In the genomic region with DNA sequence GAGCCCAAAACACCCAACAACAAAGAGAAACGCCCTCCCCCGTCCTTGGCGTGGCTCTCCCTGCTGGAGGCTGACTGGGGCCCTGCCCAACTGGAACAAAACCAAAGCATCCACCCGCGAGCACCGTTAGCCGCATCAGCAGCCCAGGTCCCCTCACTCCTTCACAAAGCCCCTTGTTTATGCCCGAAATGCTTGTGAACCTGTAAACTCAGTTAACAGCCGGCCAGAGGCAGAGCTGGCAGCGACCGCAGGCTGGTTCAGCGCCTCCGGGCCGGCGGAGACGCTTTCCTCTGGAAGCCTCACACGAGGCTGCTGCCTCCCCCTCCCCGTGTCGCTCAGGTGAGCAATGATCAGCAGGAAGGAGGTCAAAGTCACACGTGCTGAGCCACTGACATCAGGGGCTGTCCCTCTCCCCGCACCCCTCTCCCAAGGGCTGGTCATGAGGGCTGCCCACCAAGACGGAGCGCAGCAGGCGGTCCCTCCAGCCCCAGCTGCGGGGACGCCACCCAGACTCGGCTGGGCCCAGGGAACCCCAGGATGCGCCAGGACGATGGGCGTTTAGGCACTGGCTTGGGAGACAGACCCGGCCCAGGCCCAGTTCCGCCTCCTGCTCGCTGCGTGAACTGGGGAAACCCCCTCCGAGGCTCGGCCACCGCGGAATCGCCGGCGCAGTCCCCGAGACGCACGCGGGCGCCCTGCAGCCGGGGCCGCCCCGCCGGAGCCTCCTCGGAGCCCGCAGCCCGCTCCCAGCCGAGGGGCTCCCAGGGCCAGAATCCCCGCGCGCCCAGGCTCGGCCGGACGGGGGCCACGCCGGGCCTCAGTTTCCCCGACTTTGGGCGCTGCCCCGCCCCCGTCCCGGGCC, we compare ENCODE assay signal across 8 cellular contexts. TPM values are rescaled to one million over a fixed set of nuclear protein-coding genes. Genes with fewer than 3 reads are reported as not detected.
DNase-seq lines count a peak whose midpoint lies in the region; ATAC-seq and TF ChIP-seq lines count a peak whose summit lies in the region.

No MANE protein-coding gene starts in this region.

- no peak overlapping the region for H4K5ac ChIP-seq in H9 (ENCODE audit: insufficient read length, low read depth, low read length)

- peak; percentile 11 for DNase-seq in EH (ENCODE audit: low read depth)
- no peak for DNase-seq in H9
- peak; percentile 44 for DNase-seq in OCI-LY7 (ENCODE audit: low spot score)
- peak; percentile 51 for DNase-seq in activated naive CD8-positive, alpha-beta T cell treated with anti-CD3 and anti-CD28 coated beads, Interleukin-2, amount 10 ng/mL, durations not matched to agents 7 days and 5 days
- DNase-seq in smooth muscle cell (lab: John Stamatoyannopoulos, UW; ENCODE audit: unreplicated experiment): no peak
- no peak for DNase-seq in medulla oblongata (ENCODE audit: extremely low spot score)

- no peak overlapping the region for H2BK5ac ChIP-seq in H9 (ENCODE audit: insufficient read length, low read length)

- no peak overlapping the region for H4K91ac ChIP-seq in H9 (ENCODE audit: insufficient read length, low read depth, low read length)

- H3K79me2 ChIP-seq in H9 (ENCODE audit: insufficient read depth, low read length): peaks cover 12% of the 10 kb centered on the region; the same call in 1 of the 2 replicates
- peaks cover 23% of the 10 kb centered on the region for H3K79me2 ChIP-seq in OCI-LY7 (ENCODE audit: insufficient read depth, low read depth, low read length)
- H3K79me2 ChIP-seq in smooth muscle cell (ENCODE audit: low read depth): peaks cover 21% of the 10 kb centered on the region

- H3K4me2 ChIP-seq in H9 (ENCODE audit: insufficient read depth, insufficient read length, low read length) (peak overlapping the region; percentile 94), OCI-LY7 (ENCODE audit: low read length) (peak overlapping the region; percentile 71), smooth muscle cell (peak overlapping the region; percentile 100)

- no peak for TF ChIP-seq CTCF in H9 (conservative IDR thresholded peaks at IDR 0.05)
- no peak for TF ChIP-seq CTCF in OCI-LY7 (conservative IDR thresholded peaks at IDR 0.05; ENCODE audit: low read length)
- no peak for TF ChIP-seq CTCF in smooth muscle cell (IDR thresholded peaks at IDR 0.05; ENCODE audit: borderline replicate concordance, insufficient read depth, poor library complexity, severe bottlenecking)

- H3K27me3 Mint-ChIP-seq in H9 (ENCODE audit: low read depth): no peaks in the 10 kb centered on the region
- H3K27me3 Mint-ChIP-seq in activated naive CD8-positive, alpha-beta T cell treated with anti-CD3 and anti-CD28 coated beads, Interleukin-2, amount 10 ng/mL, durations not matched to agents 7 days and 5 days: no peaks in the 10 kb centered on the region

- H3K23me2 ChIP-seq in H9 (ENCODE audit: insufficient read length, low read depth, low read length, poor library complexity, severe bottlenecking): peaks cover 6% of the 10 kb centered on the region

- H3K79me1 ChIP-seq in H9 (ENCODE audit: insufficient read depth, low read depth, low read length, poor library complexity, severe bottlenecking): peaks cover 7% of the 10 kb centered on the region

- no peak overlapping the region for H3K56ac ChIP-seq in H9 (ENCODE audit: insufficient read length, low read depth, low read length)

- H3K4me3 ChIP-seq in OCI-LY7 (ENCODE audit: low read depth, low read length, poor library complexity, severe bottlenecking) (peak overlapping the region; percentile 99), iPS-18a (ENCODE audit: low read length) (peak overlapping the region; percentile 78), smooth muscle cell (peak overlapping the region; percentile 95)

- H3K36me3 Mint-ChIP-seq in H9 (ENCODE audit: insufficient read depth in 1 of 3, low read depth in 3 of 3): peaks cover 22 to 69% (median 60%) of the 10 kb centered on the region in 3 experiments
- H3K36me3 Mint-ChIP-seq in activated naive CD8-positive, alpha-beta T cell treated with anti-CD3 and anti-CD28 coated beads, Interleukin-2, amount 10 ng/mL, durations not matched to agents 7 days and 5 days: peaks cover 17% of the 10 kb centered on the region

- H3K9me3 Mint-ChIP-seq in H9: no peaks in the 10 kb centered on the region
- no peaks in the 10 kb centered on the region for H3K9me3 Mint-ChIP-seq in activated naive CD8-positive, alpha-beta T cell treated with anti-CD3 and anti-CD28 coated beads, Interleukin-2, amount 10 ng/mL, durations not matched to agents 7 days and 5 days

- H4K8ac ChIP-seq in H9 (replicated peaks; ENCODE audit: insufficient read length, low read depth, low read length): no peak overlapping the region

- peak overlapping the region; percentile 48; the same call in 1 of the 2 replicates for H3K14ac ChIP-seq in H9 (ENCODE audit: insufficient read depth, low read length)

- BruUV-seq in OCI-LY7 (replicated peaks; lab: Mats Ljungman, UMichigan): no TSS peak

- H3K18ac ChIP-seq in H9 (ENCODE audit: insufficient read length, low read depth, low read length): no peak overlapping the region

- H3T11ph ChIP-seq in H9 (ENCODE audit: low read length): no peak overlapping the region

- H3F3A ChIP-seq in smooth muscle cell (ENCODE audit: low read depth): peaks cover 7% of the 10 kb centered on the region

- H2AFZ ChIP-seq in H9 (ENCODE audit: low read length) (no peak overlapping the region), OCI-LY7 (ENCODE audit: low read length) (peak overlapping the region; percentile 21; the same call in 1 of the 2 replicates), smooth muscle cell (ENCODE audit: low read depth) (peak overlapping the region; percentile 80)

- intact Hi-C loops in OCI-LY7 (cut with micrococcal nuclease; ENCODE audit: unreplicated experiment): loop anchor here (1.0 kb wide), 4 partner anchors 36 to 87 kb away; a partner anchor contains a TSS

- WGBS in H9 (ENCODE audit: extremely low coverage, insufficient read length, low lambda C conversion rate): no CpG with 5 or more reads among the region's 67 CpGs
- WGBS in smooth muscle cell (ENCODE audit: low lambda C conversion rate): 4% methylated on average over 61 of the region's 67 CpGs

- H3K9ac ChIP-seq in H9 (ENCODE audit: extremely low read depth, insufficient read length, low read length) (peak overlapping the region; percentile 74), iPS-18a (ENCODE audit: low read length) (peak overlapping the region; percentile 86), smooth muscle cell (ENCODE audit: low read depth) (peak overlapping the region; percentile 86)

- H2BK12ac ChIP-seq in H9 (ENCODE audit: insufficient read length, low read depth, low read length): no peak overlapping the region

- no peak overlapping the region for H2BK120ac ChIP-seq in H9 (ENCODE audit: low read depth, low read length, poor library complexity, severe bottlenecking)

- peak overlapping the region in 2 of 3 experiments; percentile 20 to 90; a peak in 2 of 7 replicates for H3K27ac Mint-ChIP-seq in H9
- H3K27ac Mint-ChIP-seq in activated naive CD8-positive, alpha-beta T cell treated with anti-CD3 and anti-CD28 coated beads, Interleukin-2, amount 10 ng/mL, durations not matched to agents 7 days and 5 days: peak overlapping the region; percentile 64

- no peak overlapping the region for H2AK5ac ChIP-seq in H9 (ENCODE audit: insufficient read length, low read length)

- H3K4ac ChIP-seq in H9 (ENCODE audit: low read depth, low read length): no peak overlapping the region

- peak overlapping the region; percentile 89 to 94 for H3K4me3 Mint-ChIP-seq in H9
- peak overlapping the region; percentile 84 for H3K4me3 Mint-ChIP-seq in activated naive CD8-positive, alpha-beta T cell treated with anti-CD3 and anti-CD28 coated beads, Interleukin-2, amount 10 ng/mL, durations not matched to agents 7 days and 5 days

- no peaks in the 10 kb centered on the region for H3K9me2 ChIP-seq in OCI-LY7 (ENCODE audit: insufficient read depth, low read length)

- H3K27me3 ChIP-seq in H9 (ENCODE audit: insufficient read depth, low read length): no peaks in the 10 kb centered on the region
- no peaks in the 10 kb centered on the region for H3K27me3 ChIP-seq in iPS-18a (ENCODE audit: control insufficient read depth, insufficient read depth, low read length)
- no peaks in the 10 kb centered on the region for H3K27me3 ChIP-seq in smooth muscle cell (ENCODE audit: low read depth)

- CTCF ChIA-PET in OCI-LY7 (lab: Charles Lee; ENCODE audit: unreplicated experiment): no interaction called here

- H3K4me1 Mint-ChIP-seq in H9: peaks cover 11 to 12% of the 10 kb centered on the region in 2 experiments
- H3K4me1 Mint-ChIP-seq in activated naive CD8-positive, alpha-beta T cell treated with anti-CD3 and anti-CD28 coated beads, Interleukin-2, amount 10 ng/mL, durations not matched to agents 7 days and 5 days: peaks cover 37% of the 10 kb centered on the region

- no peak overlapping the region for H3K23ac ChIP-seq in H9 (ENCODE audit: insufficient read length, low read depth, low read length)

- H3K4me1 ChIP-seq in H9 (ENCODE audit: insufficient read depth, low read length) (no peaks in the 10 kb centered on the region), OCI-LY7 (ENCODE audit: insufficient read depth, low read length, poor library complexity, severe bottlenecking) (peaks cover 12% of the 10 kb centered on the region), iPS-18a (ENCODE audit: control insufficient read depth, low read depth, low read length) (peaks cover 5% of the 10 kb centered on the region), smooth muscle cell (ENCODE audit: low read depth) (peaks cover 7% of the 10 kb centered on the region)

- H3K27ac ChIP-seq in H9 (ENCODE audit: insufficient read length, low read depth, low read length) (no peak overlapping the region), OCI-LY7 (ENCODE audit: low read depth, low read length, poor library complexity, severe bottlenecking) (peak overlapping the region; percentile 4), iPS-18a (ENCODE audit: low read length) (peak overlapping the region; percentile 52), smooth muscle cell (ENCODE audit: low read depth) (peak overlapping the region; percentile 33)

- H3K36me3 ChIP-seq in OCI-LY7 (ENCODE audit: insufficient read depth, low read length): peaks cover 73% of the 10 kb centered on the region
- H3K36me3 ChIP-seq in iPS-18a (ENCODE audit: control insufficient read depth, low read depth, low read length): peaks cover 40% of the 10 kb centered on the region
- no peaks in the 10 kb centered on the region for H3K36me3 ChIP-seq in smooth muscle cell (ENCODE audit: low read depth)

- H3K9me3 ChIP-seq in H9 (ENCODE audit: control insufficient read depth, low read depth, low read length) (no peaks in the 10 kb centered on the region), OCI-LY7 (ENCODE audit: low read length) (no peaks in the 10 kb centered on the region), iPS-18a (ENCODE audit: control insufficient read depth, low read depth, low read length) (no peaks in the 10 kb centered on the region), smooth muscle cell (replicated peaks; ENCODE audit: low read depth) (no peaks in the 10 kb centered on the region)

- no peaks in the 10 kb centered on the region for H4K20me1 ChIP-seq in H9 (ENCODE audit: control insufficient read depth, insufficient read depth, insufficient read length)
- peaks cover 10% of the 10 kb centered on the region; the same call in 1 of the 2 replicates for H4K20me1 ChIP-seq in OCI-LY7 (ENCODE audit: insufficient read depth, low read length)
- H4K20me1 ChIP-seq in smooth muscle cell (ENCODE audit: low read depth): peaks cover 15% of the 10 kb centered on the region

- no peak for ATAC-seq in activated naive CD8-positive, alpha-beta T cell treated with anti-CD3 and anti-CD28 coated beads, Interleukin-2, amount 10 ng/mL, durations not matched to agents 7 days and 5 days (ENCODE audit: low read depth)
- no peak for ATAC-seq in HG03469 (IDR thresholded peaks at IDR 0.05; ENCODE audit: unreplicated experiment)

- no peak overlapping the region for H2BK15ac ChIP-seq in H9 (ENCODE audit: low read depth, low read length)

- no peak overlapping the region for H2BK20ac ChIP-seq in H9 (ENCODE audit: low read depth, low read length, poor library complexity, severe bottlenecking)

- POLR2A ChIA-PET in OCI-LY7 (lab: Charles Lee): no interaction called here
- POLR2A ChIA-PET in activated naive CD8-positive, alpha-beta T cell treated with anti-CD3 and anti-CD28 coated beads, Interleukin-2, amount 10 ng/mL, durations not matched to agents 7 days and 5 days (lab: Charles Lee): interaction anchor here (0.9 kb wide), 1 partner anchor 36 kb away, joined by 3 read pairs; a partner anchor contains a TSS

RNA-seq across cellular contexts. Expression of a gene that starts 0.6 kb away (rescaled TPM):
- 29.7 TPM in 2 replicates for total RNA-seq in H9 (2021)
- 10.2 and 13.4 TPM in 2 replicates for total RNA-seq in OCI-LY7 (2014; rRNA removed; shearing (Covaris generic))
- 15.4 and 16.8 TPM in 2 replicates for total RNA-seq in OCI-LY7 (2022)
- 1 to 10 TPM; 9.6 to 9.9 TPM for total RNA-seq in activated naive CD8-positive, alpha-beta T cell treated with anti-CD3 and anti-CD28 coated beads, Interleukin-2, amount 10 ng/mL, durations not matched to agents 7 days and 5 days
- total RNA-seq in smooth muscle cell: 1.6 and 4.2 TPM in 2 replicates
- 8.1 and 9.0 TPM in 2 replicates for polyA plus RNA-seq in smooth muscle cell

RNA-seq across cellular contexts. Expression of a gene that starts 11.0 kb away (rescaled TPM):
- total RNA-seq in H9 (2021): 105 and 108 TPM in 2 replicates
- 87.2 and 103 TPM in 2 replicates for total RNA-seq in OCI-LY7 (2014; rRNA removed; shearing (Covaris generic))
- total RNA-seq in OCI-LY7 (2022): 102 and 109 TPM in 2 replicates
- 10 to 100 TPM; 55.5 to 56.2 TPM for total RNA-seq in activated naive CD8-positive, alpha-beta T cell treated with anti-CD3 and anti-CD28 coated beads, Interleukin-2, amount 10 ng/mL, durations not matched to agents 7 days and 5 days
- 28.9 and 47.6 TPM in 2 replicates for total RNA-seq in smooth muscle cell
- 25.4 and 29.7 TPM in 2 replicates for polyA plus RNA-seq in smooth muscle cell

RNA-seq across cellular contexts. Expression of a gene that starts 11.1 kb away (rescaled TPM):
- total RNA-seq in H9 (2021) (94.5 and 103 TPM in 2 replicates), OCI-LY7 (2022) (76.1 and 76.4 TPM in 2 replicates), smooth muscle cell (39.1 and 39.8 TPM in 2 replicates)
- total RNA-seq in OCI-LY7 (2014; rRNA removed; shearing (Covaris generic)): 53.3 and 60.4 TPM in 2 replicates
- 10 to 100 TPM; 60.6 to 65.6 TPM for total RNA-seq in activated naive CD8-positive, alpha-beta T cell treated with anti-CD3 and anti-CD28 coated beads, Interleukin-2, amount 10 ng/mL, durations not matched to agents 7 days and 5 days
- polyA plus RNA-seq in smooth muscle cell: 73.0 and 75.7 TPM in 2 replicates

RNA-seq across cellular contexts. Expression of a gene that starts 25.9 kb away (rescaled TPM):
- total RNA-seq in H9 (2021): 5.5 and 5.6 TPM in 2 replicates
- 0.92 and 1.8 TPM in 2 replicates for total RNA-seq in OCI-LY7 (2014; rRNA removed; shearing (Covaris generic))
- total RNA-seq in OCI-LY7 (2022): 1.7 and 2.1 TPM in 2 replicates
- total RNA-seq in activated naive CD8-positive, alpha-beta T cell treated with anti-CD3 and anti-CD28 coated beads, Interleukin-2, amount 10 ng/mL, durations not matched to agents 7 days and 5 days: under 1 TPM; 0.45 to 0.61 TPM
- 0.94 and 1.2 TPM in 2 replicates for total RNA-seq in smooth muscle cell
- polyA plus RNA-seq in smooth muscle cell: 1.9 and 3.0 TPM in 2 replicates

RNA-seq across cellular contexts. Expression of a gene that starts 35.9 kb away (rescaled TPM):
- total RNA-seq in H9 (2021) (22.3 and 24.8 TPM in 2 replicates), OCI-LY7 (2022) (13.1 and 16.8 TPM in 2 replicates), smooth muscle cell (9.5 and 19.0 TPM in 2 replicates)
- total RNA-seq in OCI-LY7 (2014; rRNA removed; shearing (Covaris generic)): 21.2 and 21.8 TPM in 2 replicates
- total RNA-seq in activated naive CD8-positive, alpha-beta T cell treated with anti-CD3 and anti-CD28 coated beads, Interleukin-2, amount 10 ng/mL, durations not matched to agents 7 days and 5 days: 10 to 100 TPM; 15.4 to 17.0 TPM
- 31.5 and 41.5 TPM in 2 replicates for polyA plus RNA-seq in smooth muscle cell

Comparison
In these comparisons a context has a peak if more than half of its experiments do, and no peak if none do; other contexts are left out.
1. DNase-seq: peak in EH (single experiment), OCI-LY7 (single experiment) and activated naive CD8-positive, alpha-beta T cell treated with anti-CD3 and anti-CD28 coated beads, Interleukin-2, amount 10 ng/mL, durations not matched to agents 7 days and 5 days (single experiment); none in H9 (single experiment), smooth muscle cell (single experiment) and medulla oblongata (single experiment).
2. Peak in every context shown above with its lines, with median percentiles within 50 percentile points of each other: H3K4me2 ChIP-seq, H3K9ac ChIP-seq and H3K4me3 ChIP-seq.